1 cellular context compared by ENCODE assay signal in the genomic region with DNA sequence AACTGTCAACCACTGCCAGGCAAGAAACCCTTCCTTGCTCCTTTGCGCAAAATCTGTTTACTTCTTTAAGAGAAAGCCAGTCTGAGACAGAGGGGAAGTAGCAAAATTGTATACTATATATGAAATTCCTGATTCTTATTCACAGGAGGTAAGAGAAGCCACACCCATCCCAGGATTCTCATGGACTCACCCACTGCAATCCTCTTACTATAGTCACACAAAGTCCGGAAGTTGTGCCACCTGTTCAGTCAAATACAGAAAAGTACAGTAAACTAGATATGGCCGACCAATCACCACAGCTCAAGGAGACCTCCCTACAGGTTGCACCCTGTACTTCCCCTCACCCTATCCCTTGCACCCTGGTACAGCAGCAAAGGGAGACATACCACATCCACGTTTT.
TF ChIP-seq lines count a peak whose summit lies in the region.

No MANE protein-coding gene starts in this region.

TF ChIP-seq in IMR-90, 13 proteins besides CTCF, POLR2A, EP300 and RAD21:
- TF ChIP-seq CEBPB (IDR thresholded peaks at IDR 0.05; ENCODE audit: low read depth, low read length) = no peak
- TF ChIP-seq, protein P1, sequence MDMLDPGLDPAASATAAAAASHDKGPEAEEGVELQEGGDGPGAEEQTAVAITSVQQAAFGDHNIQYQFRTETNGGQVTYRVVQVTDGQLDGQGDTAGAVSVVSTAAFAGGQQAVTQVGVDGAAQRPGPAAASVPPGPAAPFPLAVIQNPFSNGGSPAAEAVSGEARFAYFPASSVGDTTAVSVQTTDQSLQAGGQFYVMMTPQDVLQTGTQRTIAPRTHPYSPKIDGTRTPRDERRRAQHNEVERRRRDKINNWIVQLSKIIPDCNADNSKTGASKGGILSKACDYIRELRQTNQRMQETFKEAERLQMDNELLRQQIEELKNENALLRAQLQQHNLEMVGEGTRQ (IDR thresholded peaks at IDR 0.05; ENCODE audit: low read depth, low read length) = no peak
- TF ChIP-seq MAZ (IDR thresholded peaks at IDR 0.05; ENCODE audit: borderline replicate concordance, low read depth, low read length) = no peak
- no peak for TF ChIP-seq CHD1 (IDR thresholded peaks at IDR 0.05; ENCODE audit: low read depth, low read length)
- TF ChIP-seq FOS (IDR thresholded peaks at IDR 0.05; ENCODE audit: low read depth, low read length) = no peak
- TF ChIP-seq BHLHE40 (IDR thresholded peaks at IDR 0.05; ENCODE audit: low read depth, low read length) = no peak
- TF ChIP-seq, protein P2, sequence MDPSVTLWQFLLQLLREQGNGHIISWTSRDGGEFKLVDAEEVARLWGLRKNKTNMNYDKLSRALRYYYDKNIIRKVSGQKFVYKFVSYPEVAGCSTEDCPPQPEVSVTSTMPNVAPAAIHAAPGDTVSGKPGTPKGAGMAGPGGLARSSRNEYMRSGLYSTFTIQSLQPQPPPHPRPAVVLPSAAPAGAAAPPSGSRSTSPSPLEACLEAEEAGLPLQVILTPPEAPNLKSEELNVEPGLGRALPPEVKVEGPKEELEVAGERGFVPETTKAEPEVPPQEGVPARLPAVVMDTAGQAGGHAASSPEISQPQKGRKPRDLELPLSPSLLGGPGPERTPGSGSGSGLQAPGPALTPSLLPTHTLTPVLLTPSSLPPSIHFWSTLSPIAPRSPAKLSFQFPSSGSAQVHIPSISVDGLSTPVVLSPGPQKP (IDR thresholded peaks at IDR 0.05; ENCODE audit: borderline replicate concordance, low read depth, low read length) = no peak
- TF ChIP-seq MAFK (IDR thresholded peaks at IDR 0.05; ENCODE audit: low read depth, low read length) = no peak
- no peak for TF ChIP-seq SMC3 (IDR thresholded peaks at IDR 0.05; ENCODE audit: low read depth, low read length)
- TF ChIP-seq RFX5 (IDR thresholded peaks at IDR 0.05; ENCODE audit: low read depth, low read length) = no peak
- TF ChIP-seq RCOR1 (IDR thresholded peaks at IDR 0.05; ENCODE audit: insufficient replicate concordance, low read length) = no peak
- TF ChIP-seq NFE2L2 (IDR thresholded peaks at IDR 0.05; ENCODE audit: low read depth, low read length) = no peak
TF ChIP-seq in IMR-90: peak in this region for 0.
